ENCODE assay signal across 8 cellular contexts in genomic region chr2:45643095-45643494, GRCh38. TPM values are rescaled to one million over a fixed set of nuclear protein-coding genes. Genes with fewer than 3 reads are reported as not detected.
DNase-seq lines count a peak whose midpoint lies in the region; TF ChIP-seq lines count a peak whose summit lies in the region.

No MANE protein-coding gene starts in this region.

- H3F3A ChIP-seq in OCI-LY1 (ENCODE audit: insufficient read depth, low read length): no peaks in the 10 kb centered on the region

- H3K4me1 ChIP-seq in OCI-LY1 (ENCODE audit: insufficient read depth, low read length, severe bottlenecking) (peaks cover 6% of the 10 kb centered on the region), esophagus squamous epithelium (peaks cover 5 to 18% (median 9%) of the 10 kb centered on the region in 3 donors), ovary (ENCODE audit: insufficient read depth) (no peaks in the 10 kb centered on the region)

- no peaks in the 10 kb centered on the region for H3K9me3 ChIP-seq in OCI-LY1 (ENCODE audit: low read length)
- H3K9me3 ChIP-seq in esophagus squamous epithelium: no peaks in the 10 kb centered on the region
- H3K9me3 ChIP-seq in ovary: no peaks in the 10 kb centered on the region

- peak overlapping the region; percentile 53 for H3K4me3 ChIP-seq in OCI-LY1 (ENCODE audit: low read depth, low read length, poor library complexity, severe bottlenecking)
- peak overlapping the region; percentile 32 to 75 (median 54) for H3K4me3 ChIP-seq in esophagus squamous epithelium
- H3K4me3 ChIP-seq in ovary: peak overlapping the region; percentile 24

- intact Hi-C loops in esophagus squamous epithelium (cut with DNase I) (loop anchor here (2.0 kb wide), 2 partner anchors 134 to 294 kb away; no protein-coding TSS in a partner anchor), ovary (cut with DNase I) (loop anchor here (2.0 to 10.0 kb wide), 6 partner anchors 132 to 296 kb away; no protein-coding TSS in a partner anchor)

- no peaks in the 10 kb centered on the region for H4K20me1 ChIP-seq in OCI-LY1 (ENCODE audit: insufficient read depth, low read length)

- no peaks in the 10 kb centered on the region for H3K9me2 ChIP-seq in OCI-LY1 (ENCODE audit: low read depth, low read length)

- TF ChIP-seq POLR2A in esophagus squamous epithelium (IDR thresholded peaks at IDR 0.05): no peak
- TF ChIP-seq POLR2A in ovary (IDR thresholded peaks at IDR 0.05): no peak

- DNase-seq in GM03348 (ENCODE audit: low spot score) (peak; percentile 12), esophagus squamous epithelium (lab: John Stamatoyannopoulos, UW) (no peak), ovary (no peak), NCI-H1436 (lab: John Stamatoyannopoulos, UW) (no peak), NCI-H524 treated with DMSO at 0.1 percent for 48 hours (lab: John Stamatoyannopoulos, UW) (no peak), midbrain (lab: John Stamatoyannopoulos, UW) (no peak), LoVo (ENCODE audit: low spot score) (no peak)

- H2AFZ ChIP-seq in OCI-LY1 (ENCODE audit: low read length): no peak overlapping the region

- WGBS in esophagus squamous epithelium, 2 donors: 32 to 33% methylated on average over 9 to 11 of the region's 11 CpGs
- 20 to 22% (median 21%) methylated on average over 11 of the region's 11 CpGs for WGBS in ovary, 3 donors

- H3K79me2 ChIP-seq in OCI-LY1 (ENCODE audit: insufficient read depth, low read length): no peaks in the 10 kb centered on the region

- H3K36me3 ChIP-seq in OCI-LY1 (ENCODE audit: insufficient read depth, low read length) (no peaks in the 10 kb centered on the region), esophagus squamous epithelium (no peaks in the 10 kb centered on the region), ovary (no peaks in the 10 kb centered on the region)

- peak overlapping the region; percentile 55 for H3K9ac ChIP-seq in OCI-LY1 (ENCODE audit: low read length)

- no peaks in the 10 kb centered on the region for H3K27me3 ChIP-seq in OCI-LY1 (ENCODE audit: insufficient read depth, low read length)
- peaks cover 0 to 18% (median 0%) of the 10 kb centered on the region in 4 donors for H3K27me3 ChIP-seq in esophagus squamous epithelium
- no peaks in the 10 kb centered on the region for H3K27me3 ChIP-seq in ovary

- H3K4me2 ChIP-seq in OCI-LY1 (ENCODE audit: low read length): peak overlapping the region; percentile 74

- H3K27ac ChIP-seq in OCI-LY1 (ENCODE audit: low read depth, low read length, poor library complexity, severe bottlenecking) (no peak overlapping the region), esophagus squamous epithelium (peak overlapping the region in 1 of 4 donors; percentile 45), ovary (no peak overlapping the region)

- TF ChIP-seq CTCF in OCI-LY1 (IDR thresholded peaks at IDR 0.05; ENCODE audit: low read length): no peak
- no peak for TF ChIP-seq CTCF in esophagus squamous epithelium (IDR thresholded peaks at IDR 0.05)
- TF ChIP-seq CTCF in ovary (IDR thresholded peaks at IDR 0.05): no peak

- TF ChIP-seq EP300 in ovary (IDR thresholded peaks at IDR 0.05): no peak

RNA-seq across cellular contexts. Expression of gene PRKCE, which starts 8.4 kb away (rescaled TPM):
- total RNA-seq in esophagus squamous epithelium (10 to 100 TPM in 2 of 4 donors, 1 to 10 TPM in 2; 6.5 to 13.7 (median 9.9) TPM), ovary (10 to 100 TPM; 12.3 to 22.8 (median 15.7) TPM)
- polyA plus RNA-seq in ovary: 1 to 10 TPM; 3.1 to 4.8 TPM

RNA-seq across cellular contexts. Expression of gene SRBD1, which starts 32.0 kb away (rescaled TPM):
- 10 to 100 TPM in 3 of 4 donors, 1 to 10 TPM in 1; 5.0 to 21.6 (median 13.1) TPM for total RNA-seq in esophagus squamous epithelium
- 10 to 100 TPM; 13.1 to 34.8 (median 16.7) TPM for total RNA-seq in ovary
- 1 to 10 TPM; 4.8 to 7.7 TPM for polyA plus RNA-seq in ovary
